Comparison of ENCODE assay signal across 8 cellular contexts in genomic region chr2:149587220-149587949, GRCh38. TPM values are rescaled to one million over a fixed set of nuclear protein-coding genes. Genes with fewer than 3 reads are reported as not detected.
DNase-seq lines count a peak whose midpoint lies in the region; ATAC-seq and TF ChIP-seq lines count a peak whose summit lies in the region.

Gene MMADHC (minus strand): TSS chr2:149587775. CDS start chr2:149587097, 678 bp downstream.

- no peak for TF ChIP-seq CTCF in AG04450 (IDR thresholded peaks at IDR 0.05; ENCODE audit: low read depth, low read length)
- no peak for TF ChIP-seq CTCF in WTC11 (IDR thresholded peaks at IDR 0.05)
- TF ChIP-seq CTCF in cardiac fibroblast (IDR thresholded peaks at IDR 0.05; ENCODE audit: low read depth, low read length) = no peak
- TF ChIP-seq CTCF in spleen (IDR thresholded peaks at IDR 0.05 in 8 of 11, conservative IDR thresholded peaks at IDR 0.05 in 3 of 11) = peak in 1 of 11 experiments; percentile 20

- peaks cover 2% of the 10 kb centered on the region for H3K27me3 Mint-ChIP-seq in WTC11 (ENCODE audit: low read depth)
- peaks cover 7 to 16% (median 10%) of the 10 kb centered on the region in 3 donors for H3K27me3 Mint-ChIP-seq in immature natural killer cell (ENCODE audit: low read depth in 3 of 3)

- H3K36me3 ChIP-seq in spleen = peaks cover 0 to 26% (median 7%) of the 10 kb centered on the region in 6 donors

- H3K27ac ChIP-seq in AG04450 (ENCODE audit: low read depth, low read length) (peak within 1 kb of the TSS; percentile 97), spleen (peak within 1 kb of the TSS; percentile 91 to 99 (median 98))

- no peaks in the 10 kb centered on the region for H3K9me3 Mint-ChIP-seq in WTC11
- no peaks in the 10 kb centered on the region for H3K9me3 Mint-ChIP-seq in immature natural killer cell

- H3K27me3 ChIP-seq in AG04450 (ENCODE audit: control insufficient read depth, insufficient read depth, low read length) = no peaks in the 10 kb centered on the region
- no peaks in the 10 kb centered on the region for H3K27me3 ChIP-seq in spleen (replicated peaks in 1 of 7)

- H3K36me3 Mint-ChIP-seq in WTC11 = peaks cover 20% of the 10 kb centered on the region
- H3K36me3 Mint-ChIP-seq in immature natural killer cell = peaks cover 6 to 19% (median 7%) of the 10 kb centered on the region in 3 donors

- no peaks in the 10 kb centered on the region for H3K9me3 ChIP-seq in AG04450 (ENCODE audit: control insufficient read depth, insufficient read depth, low read length)
- no peaks in the 10 kb centered on the region for H3K9me3 ChIP-seq in spleen

- POLR2A ChIA-PET in AG04450 (lab: Yijun Ruan, JAX) (interaction anchor here (0.7 to 1.0 kb wide), 2 partner anchors 26 to 695 kb away, joined by 3 to 4 read pairs; no protein-coding TSS in a partner anchor), WTC11 (lab: Charles Lee) (interaction anchor here (0.6 to 1.1 kb wide), 2 partner anchors 10 to 319 kb away, joined by 3 read pairs; no protein-coding TSS in a partner anchor)

- DNase-seq in AG04450 (ENCODE audit: low read depth, low spot score) (peak; percentile 90), NCI-H226 (peak; percentile 95), WTC11 (ENCODE audit: low spot score) (peak; percentile 92), cardiac fibroblast (ENCODE audit: low read depth in 2 of 2) (peak; percentile 97 to 98), immature natural killer cell (peak; percentile 89 to 92 (median 92)), spleen (peak; percentile 99)

- H3K4me1 Mint-ChIP-seq in WTC11 (peaks cover 20% of the 10 kb centered on the region), immature natural killer cell (peaks cover 51 to 59% of the 10 kb centered on the region in 2 donors)

- peaks cover 13 to 52% (median 46%) of the 10 kb centered on the region in 6 donors for H3K4me1 ChIP-seq in spleen

- TF ChIP-seq POLR2A in spleen (IDR thresholded peaks at IDR 0.05) = peak in 2 of 3 donors; percentile 46 to 77

- CTCF ChIA-PET in AG04450 (lab: Charles Lee) (interaction anchor here (0.6 to 1.9 kb wide), 3 partner anchors 13 to 1651 kb away, joined by 3 to 5 read pairs (median 3); no protein-coding TSS in a partner anchor), WTC11 (lab: Charles Lee) (interaction anchor here (0.7 to 1.3 kb wide), 3 partner anchors 549 to 1651 kb away, joined by 3 to 4 read pairs (median 3); partner anchors contain the start of gene LYPD6B)

- H3K4me3 Mint-ChIP-seq in WTC11 (peak within 1 kb of the TSS; percentile 99), immature natural killer cell (peak within 1 kb of the TSS; percentile 94 to 99 (median 96))

- H3K27ac Mint-ChIP-seq in WTC11 (peak within 1 kb of the TSS; percentile 99), immature natural killer cell (peak within 1 kb of the TSS; percentile 96 to 100 (median 98))

- ATAC-seq in GM18909 (IDR thresholded peaks at IDR 0.05; ENCODE audit: poor library complexity, unreplicated experiment) (peak; percentile 98), HG03175 (IDR thresholded peaks at IDR 0.05; ENCODE audit: unreplicated experiment) (peak; percentile 97), WTC11 (peak; percentile 99)

- intact Hi-C loops in spleen (cut with DNase I; ENCODE audit: low total_unique reads) = no loop called here

- H3K4me3 ChIP-seq in AG04450 (ENCODE audit: low read depth, low read length) = peak within 1 kb of the TSS; percentile 97
- H3K4me3 ChIP-seq in cardiac fibroblast (replicated peaks in 1 of 2; ENCODE audit: low read depth in 2 of 2, low read length in 2 of 2) = peak within 1 kb of the TSS; percentile 88 to 96
- H3K4me3 ChIP-seq in spleen = peak within 1 kb of the TSS; percentile 41 to 78 (median 60)

- WGBS in spleen, 5 donors = 0 to 1% (median 0%) methylated on average over 45 of the region's 45 CpGs

TF ChIP-seq in WTC11, 78 proteins besides CTCF, POLR2A, EP300 and RAD21 (continues in another document):
- TF ChIP-seq PRDM15 (CRISPR knock-in tag; IDR thresholded peaks at IDR 0.05) = peak; percentile 56
- 0 out of 2 replicates have a peak, but pooled peaks have one; percentile 33 for TF ChIP-seq FOXP4 (CRISPR knock-in tag; IDR thresholded peaks at IDR 0.05)
- TF ChIP-seq ETV6 (CRISPR knock-in tag; IDR thresholded peaks at IDR 0.05) = peak; percentile 43; the same call in 1 of the 2 replicates
- 0 out of 2 replicates have a peak, but pooled peaks have one; percentile 8 for TF ChIP-seq MAX (CRISPR knock-in tag; IDR thresholded peaks at IDR 0.05)
- TF ChIP-seq SMAD3 (CRISPR knock-in tag; IDR thresholded peaks at IDR 0.05; ENCODE audit: borderline replicate concordance) = no peak
- peak; percentile 57; the same call in 1 of the 2 replicates for TF ChIP-seq FOXP1 (CRISPR knock-in tag; IDR thresholded peaks at IDR 0.05; ENCODE audit: borderline replicate concordance)
- TF ChIP-seq CBFB (CRISPR knock-in tag; IDR thresholded peaks at IDR 0.05; ENCODE audit: low read depth) = no peak
- TF ChIP-seq SOX15 (CRISPR knock-in tag; IDR thresholded peaks at IDR 0.05) = no peak
- TF ChIP-seq TEAD1 (CRISPR knock-in tag; IDR thresholded peaks at IDR 0.05) = no peak
- TF ChIP-seq CDX4 (CRISPR knock-in tag; IDR thresholded peaks at IDR 0.05; ENCODE audit: borderline replicate concordance) = no peak
- no peak for TF ChIP-seq ZNF232 (CRISPR knock-in tag; IDR thresholded peaks at IDR 0.05)
- TF ChIP-seq ZNF396 (CRISPR knock-in tag; IDR thresholded peaks at IDR 0.05; ENCODE audit: borderline replicate concordance) = no peak
- 0 out of 2 replicates have a peak, but pooled peaks have one; percentile 52 for TF ChIP-seq FOXK1 (CRISPR knock-in tag; IDR thresholded peaks at IDR 0.05)
- TF ChIP-seq ZNF671 (CRISPR knock-in tag; IDR thresholded peaks at IDR 0.05) = no peak
- TF ChIP-seq RORB (CRISPR knock-in tag; IDR thresholded peaks at IDR 0.05) = no peak

RNA-seq across cellular contexts. Expression of gene MMADHC, which starts in this region (rescaled TPM):
- polyA plus RNA-seq in AG04450 (2011; rRNA removed) = 139 and 198 TPM in 2 replicates
- polyA minus RNA-seq in AG04450 (2011; rRNA and poly(A)+ RNA removed) = 71.9 and 111 TPM in 2 replicates
- 121 to 126 TPM (median 124 TPM) in 3 replicates for total RNA-seq in WTC11 (2021)
- 100 to 1,000 TPM in 2 of 3 donors, 10 to 100 TPM in 1; 97.5 to 191 (median 130) TPM for polyA plus RNA-seq in immature natural killer cell
- total RNA-seq in spleen = 10 to 100 TPM; 64.6 to 85.6 (median 73.3) TPM
- polyA plus RNA-seq in spleen = 10 to 100 TPM; 38.0 to 57.7 (median 54.0) TPM

Comparison
In these comparisons a context has a peak if more than half of its experiments do, and no peak if none do; other contexts are left out.
1. Peak in every context shown above with its lines: DNase-seq, ATAC-seq, H3K4me3 ChIP-seq and H3K27ac ChIP-seq.